In the genomic region with DNA sequence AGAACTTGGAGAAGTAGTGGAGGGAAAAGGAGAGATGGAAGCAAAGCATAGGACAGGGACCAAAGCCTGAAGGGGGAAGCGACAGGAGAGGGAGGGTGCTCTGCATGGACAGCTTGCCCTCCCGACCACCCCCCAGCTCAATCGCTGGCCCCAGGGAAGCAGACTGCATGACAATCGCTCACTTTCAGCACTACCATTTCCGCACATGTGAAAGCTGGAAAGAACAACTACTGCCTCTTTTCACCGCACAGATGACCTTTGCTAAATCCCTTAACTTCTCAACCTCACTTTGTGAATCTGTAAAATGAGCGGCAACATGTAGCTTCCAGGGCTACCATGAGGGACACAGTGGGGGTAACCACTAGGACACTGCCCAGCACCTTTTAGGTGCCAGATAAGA, we compare ENCODE assay signal across 1 cellular context.
TF ChIP-seq lines count a peak whose summit lies in the region.

No MANE protein-coding gene starts in this region.

TF ChIP-seq in SK-N-SH treated with all-trans-retinoic acid at 6 μM for 48 hours, 23 proteins besides CTCF, POLR2A, EP300 and RAD21 (continued from another document):
- TF ChIP-seq PATZ1 (CRISPR knock-in tag; IDR thresholded peaks at IDR 0.05; ENCODE audit: borderline replicate concordance) (no peak), TSHZ2 (CRISPR knock-in tag; IDR thresholded peaks at IDR 0.05) (no peak), POU6F1 (CRISPR knock-in tag; IDR thresholded peaks at IDR 0.05; ENCODE audit: borderline replicate concordance, low read depth) (no peak), RARB (CRISPR knock-in tag; IDR thresholded peaks at IDR 0.05) (no peak), CSDC2 (CRISPR knock-in tag; IDR thresholded peaks at IDR 0.05) (no peak), SNAI2 (CRISPR knock-in tag; IDR thresholded peaks at IDR 0.05) (no peak), ZNF8 (CRISPR knock-in tag; IDR thresholded peaks at IDR 0.05) (no peak), GLIS3 (CRISPR knock-in tag; IDR thresholded peaks at IDR 0.05) (no peak), ZFP3 (CRISPR knock-in tag; IDR thresholded peaks at IDR 0.05) (no peak), OSR1 (CRISPR knock-in tag; IDR thresholded peaks at IDR 0.05) (no peak), ZC3H10 (CRISPR knock-in tag; IDR thresholded peaks at IDR 0.05) (no peak)
